Comparison of ENCODE assay signal across 1 cellular context in the genomic region with DNA sequence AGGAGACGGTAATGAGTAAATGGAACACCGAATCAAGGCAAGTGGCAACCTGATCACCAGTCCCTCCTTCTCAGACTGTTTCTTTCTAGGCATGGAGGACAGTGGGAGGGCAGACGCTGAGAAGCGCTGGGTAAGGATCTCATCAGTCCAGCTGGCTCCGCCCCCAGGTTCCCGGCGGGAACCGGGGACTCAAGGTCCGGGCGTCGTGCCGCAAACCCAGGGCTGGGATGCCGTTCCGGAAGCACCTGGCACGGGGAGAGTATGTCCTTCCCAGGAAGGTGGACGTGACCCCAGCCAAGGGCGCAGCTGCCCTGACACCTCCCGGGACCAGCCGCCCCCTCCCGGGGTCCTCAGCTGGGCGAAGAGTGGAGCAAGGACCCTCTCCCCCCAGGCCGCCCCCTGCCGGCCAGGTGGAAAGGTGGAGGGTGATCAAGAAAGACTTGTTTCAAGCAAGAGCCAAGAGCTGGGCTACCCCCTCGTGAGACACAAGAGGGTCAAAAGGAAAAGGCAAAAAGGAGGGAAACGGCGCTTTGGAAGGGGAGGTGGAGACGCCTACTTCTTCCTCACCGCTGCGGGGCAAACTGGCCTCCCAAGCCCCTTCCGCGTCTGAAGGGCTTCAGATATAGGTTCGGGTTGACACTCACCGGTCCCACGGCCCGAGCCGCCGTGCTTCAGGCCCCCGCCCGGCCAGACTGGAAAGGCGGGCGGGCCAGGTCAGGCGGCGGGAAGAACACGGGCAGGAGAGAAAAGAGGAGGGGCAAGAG.
TF ChIP-seq lines count a peak whose summit lies in the region.

A gene with protein sequence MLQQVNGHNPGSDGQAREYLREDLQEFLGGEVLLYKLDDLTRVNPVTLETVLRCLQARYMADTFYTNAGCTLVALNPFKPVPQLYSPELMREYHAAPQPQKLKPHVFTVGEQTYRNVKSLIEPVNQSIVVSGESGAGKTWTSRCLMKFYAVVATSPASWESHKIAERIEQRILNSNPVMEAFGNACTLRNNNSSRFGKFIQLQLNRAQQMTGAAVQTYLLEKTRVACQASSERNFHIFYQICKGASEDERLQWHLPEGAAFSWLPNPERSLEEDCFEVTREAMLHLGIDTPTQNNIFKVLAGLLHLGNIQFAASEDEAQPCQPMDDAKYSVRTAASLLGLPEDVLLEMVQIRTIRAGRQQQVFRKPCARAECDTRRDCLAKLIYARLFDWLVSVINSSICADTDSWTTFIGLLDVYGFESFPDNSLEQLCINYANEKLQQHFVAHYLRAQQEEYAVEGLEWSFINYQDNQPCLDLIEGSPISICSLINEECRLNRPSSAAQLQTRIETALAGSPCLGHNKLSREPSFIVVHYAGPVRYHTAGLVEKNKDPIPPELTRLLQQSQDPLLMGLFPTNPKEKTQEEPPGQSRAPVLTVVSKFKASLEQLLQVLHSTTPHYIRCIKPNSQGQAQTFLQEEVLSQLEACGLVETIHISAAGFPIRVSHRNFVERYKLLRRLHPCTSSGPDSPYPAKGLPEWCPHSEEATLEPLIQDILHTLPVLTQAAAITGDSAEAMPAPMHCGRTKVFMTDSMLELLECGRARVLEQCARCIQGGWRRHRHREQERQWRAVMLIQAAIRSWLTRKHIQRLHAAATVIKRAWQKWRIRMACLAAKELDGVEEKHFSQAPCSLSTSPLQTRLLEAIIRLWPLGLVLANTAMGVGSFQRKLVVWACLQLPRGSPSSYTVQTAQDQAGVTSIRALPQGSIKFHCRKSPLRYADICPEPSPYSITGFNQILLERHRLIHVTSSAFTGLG (minus strand): TSS at position 752 of the 764 bp plus-strand sequence. CDS start 2,330 bp downstream, outside the sequence.

TF ChIP-seq in Ishikawa, 13 proteins besides CTCF, POLR2A, EP300 and RAD21 (continued from another document):
- TF ChIP-seq, protein P1, sequence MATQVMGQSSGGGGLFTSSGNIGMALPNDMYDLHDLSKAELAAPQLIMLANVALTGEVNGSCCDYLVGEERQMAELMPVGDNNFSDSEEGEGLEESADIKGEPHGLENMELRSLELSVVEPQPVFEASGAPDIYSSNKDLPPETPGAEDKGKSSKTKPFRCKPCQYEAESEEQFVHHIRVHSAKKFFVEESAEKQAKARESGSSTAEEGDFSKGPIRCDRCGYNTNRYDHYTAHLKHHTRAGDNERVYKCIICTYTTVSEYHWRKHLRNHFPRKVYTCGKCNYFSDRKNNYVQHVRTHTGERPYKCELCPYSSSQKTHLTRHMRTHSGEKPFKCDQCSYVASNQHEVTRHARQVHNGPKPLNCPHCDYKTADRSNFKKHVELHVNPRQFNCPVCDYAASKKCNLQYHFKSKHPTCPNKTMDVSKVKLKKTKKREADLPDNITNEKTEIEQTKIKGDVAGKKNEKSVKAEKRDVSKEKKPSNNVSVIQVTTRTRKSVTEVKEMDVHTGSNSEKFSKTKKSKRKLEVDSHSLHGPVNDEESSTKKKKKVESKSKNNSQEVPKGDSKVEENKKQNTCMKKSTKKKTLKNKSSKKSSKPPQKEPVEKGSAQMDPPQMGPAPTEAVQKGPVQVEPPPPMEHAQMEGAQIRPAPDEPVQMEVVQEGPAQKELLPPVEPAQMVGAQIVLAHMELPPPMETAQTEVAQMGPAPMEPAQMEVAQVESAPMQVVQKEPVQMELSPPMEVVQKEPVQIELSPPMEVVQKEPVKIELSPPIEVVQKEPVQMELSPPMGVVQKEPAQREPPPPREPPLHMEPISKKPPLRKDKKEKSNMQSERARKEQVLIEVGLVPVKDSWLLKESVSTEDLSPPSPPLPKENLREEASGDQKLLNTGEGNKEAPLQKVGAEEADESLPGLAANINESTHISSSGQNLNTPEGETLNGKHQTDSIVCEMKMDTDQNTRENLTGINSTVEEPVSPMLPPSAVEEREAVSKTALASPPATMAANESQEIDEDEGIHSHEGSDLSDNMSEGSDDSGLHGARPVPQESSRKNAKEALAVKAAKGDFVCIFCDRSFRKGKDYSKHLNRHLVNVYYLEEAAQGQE (IDR thresholded peaks at IDR 0.05; ENCODE audit: low read depth) = no peak
- TF ChIP-seq TAF1 (IDR thresholded peaks at IDR 0.05; ENCODE audit: low read depth) = no peak
- no peak for TF ChIP-seq EGR1 (IDR thresholded peaks at IDR 0.05)
- no peak for TF ChIP-seq CREB1 (IDR thresholded peaks at IDR 0.05; ENCODE audit: low read depth)
- no peak for TF ChIP-seq FOXM1 (IDR thresholded peaks at IDR 0.05; ENCODE audit: borderline replicate concordance, low read depth)
- peak; percentile 8; the same call in 1 of the 2 replicates for TF ChIP-seq NFIC (IDR thresholded peaks at IDR 0.05)
- TF ChIP-seq ZBTB7A (IDR thresholded peaks at IDR 0.05; ENCODE audit: low read depth) = peak; percentile 86; the same call in 1 of the 2 replicates
- TF ChIP-seq, protein P2, sequence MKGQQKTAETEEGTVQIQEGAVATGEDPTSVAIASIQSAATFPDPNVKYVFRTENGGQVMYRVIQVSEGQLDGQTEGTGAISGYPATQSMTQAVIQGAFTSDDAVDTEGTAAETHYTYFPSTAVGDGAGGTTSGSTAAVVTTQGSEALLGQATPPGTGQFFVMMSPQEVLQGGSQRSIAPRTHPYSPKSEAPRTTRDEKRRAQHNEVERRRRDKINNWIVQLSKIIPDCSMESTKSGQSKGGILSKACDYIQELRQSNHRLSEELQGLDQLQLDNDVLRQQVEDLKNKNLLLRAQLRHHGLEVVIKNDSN (IDR thresholded peaks at IDR 0.05) = no peak; the same call in 1 of the 2 replicates
- peak; percentile 24; the same call in 1 of the 2 replicates for TF ChIP-seq YY1 (IDR thresholded peaks at IDR 0.05; ENCODE audit: low read depth)
- no peak for TF ChIP-seq CEBPB (IDR thresholded peaks at IDR 0.05)
- no peak for TF ChIP-seq TCF12 (IDR thresholded peaks at IDR 0.05; ENCODE audit: low read depth)
